In genomic region chr1:81420760-81421159, GRCh38 we compare ENCODE assay signal across 12 cellular contexts.
DNase-seq lines count a peak whose midpoint lies in the region; ATAC-seq, FAIRE-seq and TF ChIP-seq lines count a peak whose summit lies in the region.
"Had no signal": no experiment of that assay in that cellular context is flagged by ENCODE, and none has a peak within 500 bp of the region (broad histone marks: within the 10 kb centered on the region; RNA-seq: fewer than 3 reads in every experiment).

No MANE protein-coding gene starts in this region.

- FAIRE-seq in GM12891 (lab: Jason Lieb, UNC), result no peak

- H3K27ac ChIP-seq in vagina, result no peak overlapping the region
- H3K27ac ChIP-seq: SK-N-MC, VCaP had no signal

- ATAC-seq in GM18502 (IDR thresholded peaks at IDR 0.05; ENCODE audit: poor library complexity, unreplicated experiment) (peak; percentile 86), GM19455 (IDR thresholded peaks at IDR 0.05; ENCODE audit: unreplicated experiment) (peak; percentile 58), HG02885 (IDR thresholded peaks at IDR 0.05; ENCODE audit: poor library complexity, unreplicated experiment) (peak; percentile 69), HG03520 (IDR thresholded peaks at IDR 0.05; ENCODE audit: unreplicated experiment) (peak; percentile 89), sciatic nerve (no peak), GM21723 (IDR thresholded peaks at IDR 0.05; ENCODE audit: unreplicated experiment) (no peak)

- TF ChIP-seq CTCF in vagina (IDR thresholded peaks at IDR 0.05), result no peak

- intact Hi-C loops in sciatic nerve (cut with DNase I) (no loop called here), vagina (cut with DNase I) (no loop called here)

- DNase-seq in sciatic nerve (ENCODE audit: low spot score) (no peak), GM12891 (ENCODE audit: insufficient read length, low spot score) (no peak), vagina (ENCODE audit: extremely low spot score in 2 of 2) (no peak)
- DNase-seq: KG1, NCI-H2081 treated with DMSO at 0.1 percent for 48 hours had no signal

- H3K4me1 ChIP-seq in vagina, result no peaks in the 10 kb centered on the region

- no peaks in the 10 kb centered on the region for H3K9me3 ChIP-seq in vagina

- TF ChIP-seq POLR2A in GM12891 (IDR thresholded peaks at IDR 0.05; ENCODE audit: low read depth, low read length) (no peak), vagina (IDR thresholded peaks at IDR 0.05) (no peak)

- H3K27me3 ChIP-seq in vagina, result no peaks in the 10 kb centered on the region

- H3K36me3 ChIP-seq in vagina, result no peaks in the 10 kb centered on the region

- no peak overlapping the region for H3K4me3 ChIP-seq in vagina
- H3K4me3 ChIP-seq: SK-N-MC had no signal

TF ChIP-seq in GM12891, 5 proteins besides CTCF, POLR2A, EP300 and RAD21:
- TF ChIP-seq PAX5 (IDR thresholded peaks at IDR 0.05; ENCODE audit: insufficient read depth, low read length, severe bottlenecking) (no peak), TAF1 (IDR thresholded peaks at IDR 0.05; ENCODE audit: low read depth, low read length) (no peak), POU2F2 (IDR thresholded peaks at IDR 0.05; ENCODE audit: low read depth, low read length) (no peak)
TF ChIP-seq in GM12891: peak in this region for 0.

Comparison
In these comparisons a context has a peak if more than half of its experiments do, and no peak if none do; other contexts are left out.
1. ATAC-seq: peak in GM18502 (single experiment), GM19455 (single experiment), HG02885 (single experiment) and HG03520 (single experiment); none in sciatic nerve (single experiment) and GM21723 (single experiment).